ENCODE assay signal across 23 cellular contexts in the genomic region with DNA sequence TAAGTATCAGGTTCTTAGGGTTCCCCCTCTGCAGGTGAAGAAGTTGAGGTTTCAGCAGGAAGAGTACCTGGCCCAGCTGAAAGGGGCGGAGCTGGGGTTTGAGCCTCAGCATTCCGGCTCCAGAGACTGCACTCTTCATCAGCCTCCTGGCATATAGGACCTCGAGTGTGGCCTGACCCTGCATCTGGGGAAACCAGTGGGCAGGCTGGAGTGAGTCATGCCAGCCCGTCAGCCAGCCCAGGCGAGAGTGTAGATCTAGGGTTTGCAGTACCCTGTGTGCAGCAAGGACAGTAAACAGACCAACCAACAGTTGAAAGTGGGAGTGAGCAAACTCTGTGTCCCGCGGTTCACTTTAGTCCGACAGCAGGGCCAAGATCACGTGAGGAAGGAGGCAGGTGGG. TPM values are rescaled to one million over a fixed set of nuclear protein-coding genes. Genes with fewer than 3 reads are reported as not detected.
A peak's percentile ranks its signal among the peaks of the same experiment; 100 is the strongest.
DNase-seq lines count a peak whose midpoint lies in the region; ATAC-seq, FAIRE-seq and TF ChIP-seq lines count a peak whose summit lies in the region.
"Had no signal": no experiment of that assay in that cellular context is flagged by ENCODE, and none has a peak within 500 bp of the region (broad histone marks: within the 10 kb centered on the region; RNA-seq: fewer than 3 reads in every experiment).

No MANE protein-coding gene starts in this region.

- POLR2A ChIA-PET in K562 (lab: Yijun Ruan, JAX), result interaction anchor here (0.6 kb wide), 1 partner anchor 43 kb away, joined by 3 read pairs; no protein-coding TSS in a partner anchor

- BruUV-seq in K562 (replicated peaks; lab: Mats Ljungman, UMichigan), result no TSS peak

- DNase-seq in LHCN-M2 (ENCODE audit: low read depth), result peak; percentile 57
- DNase-seq in K562 (ENCODE audit: extremely low read depth in 1 of 4, low spot score in 3 of 4), result no peak
- peak; percentile 65 to 79 for DNase-seq in left lung
- peak; percentile 73 for DNase-seq in upper lobe of right lung
- DNase-seq in NCI-H2081 (lab: John Stamatoyannopoulos, UW), result no peak
- DNase-seq in NCI-H1105 treated with DMSO at 0.1 percent for 48 hours (lab: John Stamatoyannopoulos, UW), result no peak
- DNase-seq in COR-L47 (lab: John Stamatoyannopoulos, UW), result no peak
- DNase-seq: activated CD4-positive, alpha-beta T cell treated with anti-CD3 and anti-CD28 coated beads for 48 hours; activated T-cell treated with anti-CD3 and anti-CD28 coated beads, Interleukin-2, amount 50 U/mL, for 24 hours; adrenal gland; cortex of kidney; endodermal cell; MM.1S; naive thymus-derived CD8-positive, alpha-beta T cell; NCI-H524 treated with DMSO at 0.1 percent for 48 hours; pancreas; Peyer's patch; right cardiac atrium; T-helper 2 cell; thyroid gland had no signal

- intact Hi-C loops in K562 (cut with micrococcal nuclease) (no loop called here), left lung (cut with DNase I) (no loop called here), upper lobe of right lung (cut with DNase I) (loop anchor here (10.0 kb wide), 1 partner anchor 54 kb away; no protein-coding TSS in a partner anchor)

- no peak overlapping the region for H2AFZ ChIP-seq in K562 (ENCODE audit: low read depth, low read length)

- no peak overlapping the region for H3K4me2 ChIP-seq in K562 (ENCODE audit: insufficient read depth, low read length)

- WGBS in K562 (ENCODE audit: insufficient coverage, low coverage, missing lambda C conversion rate), result 16% methylated on average over 9 of the region's 9 CpGs

- CTCF ChIA-PET in K562 (lab: Yijun Ruan, JAX; ENCODE audit: low intra/inter-chr PET ratio), result no interaction called here

- peaks cover 2% of the 10 kb centered on the region for H3K9me1 ChIP-seq in K562 (ENCODE audit: control insufficient read depth, insufficient read depth, low read length)

- no peaks in the 10 kb centered on the region for H3K79me2 ChIP-seq in K562 (ENCODE audit: control insufficient read depth, insufficient read depth, low read length)

- in situ Hi-C loops in K562 (cut with MboI), result no loop called here

- H3K36me3 ChIP-seq in K562 (ENCODE audit: control insufficient read depth, insufficient read depth, low read length) (no peaks in the 10 kb centered on the region), left lung (peaks cover 0 to 56% of the 10 kb centered on the region in 2 donors), upper lobe of right lung (peaks cover 13% of the 10 kb centered on the region)
- H3K36me3 ChIP-seq: adrenal gland, pancreas, thyroid gland had no signal

- H3K4me1 ChIP-seq in K562 (replicated peaks in 1 of 2; ENCODE audit: control insufficient read depth in 2 of 2, insufficient read depth in 2 of 2, low read length in 2 of 2) (peaks cover 4% of the 10 kb centered on the region in 2 experiments; a peak in 4 of 5 replicates), left lung (peaks cover 1 to 45% of the 10 kb centered on the region in 2 donors), upper lobe of right lung (peaks cover 3% of the 10 kb centered on the region)
- H3K4me1 ChIP-seq: adrenal gland, SJSA1 had no signal

- H3K9ac ChIP-seq in K562 (ENCODE audit: insufficient read depth in 1 of 2, low read depth in 2 of 2, low read length in 2 of 2), result peak overlapping the region in 1 of 2 experiments; percentile 5; a peak in 1 of 4 replicates

- no peak for TF ChIP-seq EP300 in K562 (IDR thresholded peaks at IDR 0.05; ENCODE audit: low read length)

- H3K9me3 ChIP-seq in K562 (replicated peaks; ENCODE audit: control insufficient read depth, insufficient read depth, low read depth, low read length) (no peaks in the 10 kb centered on the region), left lung (no peaks in the 10 kb centered on the region), upper lobe of right lung (no peaks in the 10 kb centered on the region)
- H3K9me3 ChIP-seq: adrenal gland, pancreas, Peyer's patch, SJSA1, thyroid gland had no signal

- no peak for TF ChIP-seq RAD21 in K562 (CRISPR knock-in tag; conservative IDR thresholded peaks at IDR 0.05 in 1 of 2, IDR thresholded peaks at IDR 0.05 in 1 of 2)

- H3K27me3 ChIP-seq in K562 (ENCODE audit: control insufficient read depth in 2 of 2, insufficient read depth in 2 of 2, low read length in 2 of 2), result peaks cover 10 to 49% of the 10 kb centered on the region in 2 experiments; a peak in 4 of 5 replicates
- H3K27me3 ChIP-seq in left lung, result no peaks in the 10 kb centered on the region
- no peaks in the 10 kb centered on the region for H3K27me3 ChIP-seq in upper lobe of right lung
- H3K27me3 ChIP-seq: adrenal gland, pancreas, Peyer's patch, SJSA1, thyroid gland had no signal

- no peaks in the 10 kb centered on the region for H4K20me1 ChIP-seq in K562 (replicated peaks; ENCODE audit: control insufficient read depth, insufficient read depth, low read length)

- H3K4me3 ChIP-seq in K562, result no peak overlapping the region
- H3K4me3 ChIP-seq in left lung, result no peak overlapping the region
- H3K4me3 ChIP-seq in upper lobe of right lung, result no peak overlapping the region
- H3K4me3 ChIP-seq: adrenal gland, pancreas, Peyer's patch, SJSA1, thyroid gland had no signal

- H3K27ac ChIP-seq in K562 (ENCODE audit: extremely low read depth, low read depth, low read length) (no peak overlapping the region), left lung (peak overlapping the region in 1 of 2 donors; percentile 45), upper lobe of right lung (no peak overlapping the region)
- H3K27ac ChIP-seq: adrenal gland, pancreas, SJSA1, thyroid gland had no signal

- ATAC-seq in K562 (no peak), left lung (peak; percentile 64), upper lobe of right lung (peak; percentile 48)
- ATAC-seq: HCT116; naive thymus-derived CD8-positive, alpha-beta T cell; right cardiac atrium had no signal

- TF ChIP-seq POLR2A in K562 (conservative IDR thresholded peaks at IDR 0.05), result no peak

- TF ChIP-seq CTCF in K562 (IDR thresholded peaks at IDR 0.05 in 2 of 3, conservative IDR thresholded peaks at IDR 0.05 in 1 of 3; ENCODE audit: insufficient read depth in 2 of 3, low read depth in 1 of 3, low read length in 3 of 3), result no peak
- TF ChIP-seq CTCF in left lung (IDR thresholded peaks at IDR 0.05), result no peak
- no peak for TF ChIP-seq CTCF in upper lobe of right lung (IDR thresholded peaks at IDR 0.05)

- no peak for FAIRE-seq in K562 (lab: Jason Lieb, UNC)
- FAIRE-seq: D721Med, pancreas had no signal

TF ChIP-seq in K562, 482 proteins besides CTCF, POLR2A, EP300 and RAD21:
- TF ChIP-seq, protein P1, sequence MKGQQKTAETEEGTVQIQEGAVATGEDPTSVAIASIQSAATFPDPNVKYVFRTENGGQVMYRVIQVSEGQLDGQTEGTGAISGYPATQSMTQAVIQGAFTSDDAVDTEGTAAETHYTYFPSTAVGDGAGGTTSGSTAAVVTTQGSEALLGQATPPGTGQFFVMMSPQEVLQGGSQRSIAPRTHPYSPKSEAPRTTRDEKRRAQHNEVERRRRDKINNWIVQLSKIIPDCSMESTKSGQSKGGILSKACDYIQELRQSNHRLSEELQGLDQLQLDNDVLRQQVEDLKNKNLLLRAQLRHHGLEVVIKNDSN (CRISPR knock-in tag; IDR thresholded peaks at IDR 0.05), result 0 out of 2 replicates have a peak, but pooled peaks have one; percentile 13
- TF ChIP-seq IRF2 (CRISPR knock-in tag; IDR thresholded peaks at IDR 0.05), result no peak
- TF ChIP-seq, protein P2, sequence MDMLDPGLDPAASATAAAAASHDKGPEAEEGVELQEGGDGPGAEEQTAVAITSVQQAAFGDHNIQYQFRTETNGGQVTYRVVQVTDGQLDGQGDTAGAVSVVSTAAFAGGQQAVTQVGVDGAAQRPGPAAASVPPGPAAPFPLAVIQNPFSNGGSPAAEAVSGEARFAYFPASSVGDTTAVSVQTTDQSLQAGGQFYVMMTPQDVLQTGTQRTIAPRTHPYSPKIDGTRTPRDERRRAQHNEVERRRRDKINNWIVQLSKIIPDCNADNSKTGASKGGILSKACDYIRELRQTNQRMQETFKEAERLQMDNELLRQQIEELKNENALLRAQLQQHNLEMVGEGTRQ (CRISPR knock-in tag; IDR thresholded peaks at IDR 0.05), result 0 out of 2 replicates have a peak, but pooled peaks have one; percentile 23

RNA-seq across cellular contexts. Expression of a gene that starts 14.1 kb away (rescaled TPM):
- total RNA-seq in LHCN-M2 (2014; rRNA removed) (9.7 and 12.3 TPM in 2 replicates), K562 (2014; rRNA removed) (not detected in 2 replicates), K562 (2014; rRNA removed; fragmentation: Illumina TruSeq; extraction: Trizol) (0.07 TPM in 1 of 2 replicates, not detected in the other), K562 (2015; rRNA removed; fragmentation: Illumina TruSeq; extraction: Trizol) (0.40 TPM in 1 of 2 replicates, not detected in the other), K562 (2021) (0.18 and 0.33 TPM in 2 replicates), left lung (100 to 1,000 TPM in 1 of 2 donors, 10 to 100 TPM in 1; 98.0 to 114 TPM), upper lobe of right lung (225 TPM)
- polyA plus RNA-seq in LHCN-M2 (2012), result 3.4 TPM
- 0.46 TPM in 1 of 2 replicates, not detected in the other for total RNA-seq in K562 (2011; cell fraction: chromatin; rRNA removed; ENCODE audit: low replicate concordance)
- total RNA-seq in K562 (2011; cell fraction: nucleolus; rRNA removed), result 0.67 TPM in 1 of 2 replicates, not detected in the other
- total RNA-seq in K562 (2011; cell fraction: nucleoplasm; rRNA removed), result 0.37 TPM in 1 of 2 replicates, not detected in the other
- polyA plus RNA-seq in K562 (2011; rRNA removed) (0.06 and 0.19 TPM in 2 replicates), K562 (2014; fragmentation: Illumina TruSeq; extraction: Trizol) (0.11 and 0.15 TPM in 2 replicates), K562 (2014; fragmentation: Nextera tagmentation; extraction: Ambion mirVana) (not detected), K562 (2014; rRNA removed) (not detected in 2 replicates)
- 0.10 and 0.13 TPM in 2 replicates for polyA plus RNA-seq in K562 (2011; cell fraction: cytosol; rRNA removed)
- polyA plus RNA-seq in K562 (2011; cell fraction: nucleus; rRNA removed), result 0.51 and 0.67 TPM in 2 replicates
- polyA plus RNA-seq in K562 (2012), result 0.04 and 0.14 TPM in 2 replicates
- polyA minus RNA-seq in K562 (2011; rRNA and poly(A)+ RNA removed), result 0.35 TPM in 1 of 2 replicates, not detected in the other
- polyA minus RNA-seq in K562 (2011; cell fraction: cytosol; rRNA and poly(A)+ RNA removed), result not detected in 2 replicates
- 0.78 TPM in 1 of 2 replicates, not detected in the other for polyA minus RNA-seq in K562 (2011; cell fraction: nucleus; rRNA and poly(A)+ RNA removed)

Comparison
In these comparisons a context has a peak if more than half of its experiments do, and no peak if none do; other contexts are left out.
1. DNase-seq: peak in LHCN-M2 (single experiment), left lung (2 of 2) and upper lobe of right lung (single experiment); none in K562 (0 of 4), NCI-H2081 (0 of 2), NCI-H1105 treated with DMSO at 0.1 percent for 48 hours (single experiment) and COR-L47 (single experiment).